ENCODE assay signal across 1 cellular context in the genomic region with DNA sequence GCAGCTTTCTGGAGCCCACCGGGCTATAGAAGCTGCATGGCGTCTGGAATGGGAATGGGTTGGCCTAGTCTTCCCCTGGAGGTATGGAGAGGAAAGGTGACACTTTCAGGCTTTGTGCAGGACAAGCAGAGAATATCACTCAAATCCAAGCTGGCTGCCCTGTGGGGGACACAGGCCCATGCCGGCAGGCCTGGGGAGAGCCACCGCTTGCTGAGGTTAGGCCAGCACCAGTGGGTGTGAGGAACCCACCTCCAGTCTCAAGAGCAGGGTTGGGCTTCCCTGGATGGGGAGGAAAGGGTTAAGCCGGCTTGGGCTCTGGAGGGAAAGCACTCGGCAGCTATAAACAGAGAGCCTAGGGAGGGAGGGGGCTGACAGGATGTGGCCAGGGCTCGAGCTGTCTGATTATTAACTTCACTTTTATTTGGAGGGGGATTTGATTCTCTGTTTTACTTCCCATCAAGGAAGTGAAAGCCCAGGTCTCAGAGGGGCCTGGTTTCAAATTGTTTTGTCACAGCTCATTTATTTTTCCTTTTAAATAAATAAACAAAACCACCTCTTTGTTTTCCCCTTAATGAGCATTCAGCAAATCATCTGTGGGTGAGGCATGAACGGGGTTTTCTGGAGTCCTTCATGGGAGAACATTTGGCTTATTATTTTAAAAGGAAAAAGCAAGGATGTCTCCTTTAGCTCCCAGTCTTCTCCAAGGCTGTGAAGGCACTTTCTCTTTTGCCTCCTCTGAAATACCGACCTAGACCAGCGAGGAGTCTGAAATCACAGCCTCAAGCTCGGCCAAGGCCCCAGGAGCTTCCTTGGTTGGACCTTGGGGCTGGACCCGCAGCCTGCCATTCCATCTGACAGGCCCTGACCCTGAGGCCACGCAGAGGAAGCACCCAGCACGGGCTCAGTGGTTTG.
TF ChIP-seq lines count a peak whose summit lies in the region.

No MANE protein-coding gene starts in this region.

TF ChIP-seq in HepG2, 621 proteins besides CTCF, POLR2A, EP300 and RAD21 (continued from another document and continues in another):
- TF ChIP-seq, protein P1, sequence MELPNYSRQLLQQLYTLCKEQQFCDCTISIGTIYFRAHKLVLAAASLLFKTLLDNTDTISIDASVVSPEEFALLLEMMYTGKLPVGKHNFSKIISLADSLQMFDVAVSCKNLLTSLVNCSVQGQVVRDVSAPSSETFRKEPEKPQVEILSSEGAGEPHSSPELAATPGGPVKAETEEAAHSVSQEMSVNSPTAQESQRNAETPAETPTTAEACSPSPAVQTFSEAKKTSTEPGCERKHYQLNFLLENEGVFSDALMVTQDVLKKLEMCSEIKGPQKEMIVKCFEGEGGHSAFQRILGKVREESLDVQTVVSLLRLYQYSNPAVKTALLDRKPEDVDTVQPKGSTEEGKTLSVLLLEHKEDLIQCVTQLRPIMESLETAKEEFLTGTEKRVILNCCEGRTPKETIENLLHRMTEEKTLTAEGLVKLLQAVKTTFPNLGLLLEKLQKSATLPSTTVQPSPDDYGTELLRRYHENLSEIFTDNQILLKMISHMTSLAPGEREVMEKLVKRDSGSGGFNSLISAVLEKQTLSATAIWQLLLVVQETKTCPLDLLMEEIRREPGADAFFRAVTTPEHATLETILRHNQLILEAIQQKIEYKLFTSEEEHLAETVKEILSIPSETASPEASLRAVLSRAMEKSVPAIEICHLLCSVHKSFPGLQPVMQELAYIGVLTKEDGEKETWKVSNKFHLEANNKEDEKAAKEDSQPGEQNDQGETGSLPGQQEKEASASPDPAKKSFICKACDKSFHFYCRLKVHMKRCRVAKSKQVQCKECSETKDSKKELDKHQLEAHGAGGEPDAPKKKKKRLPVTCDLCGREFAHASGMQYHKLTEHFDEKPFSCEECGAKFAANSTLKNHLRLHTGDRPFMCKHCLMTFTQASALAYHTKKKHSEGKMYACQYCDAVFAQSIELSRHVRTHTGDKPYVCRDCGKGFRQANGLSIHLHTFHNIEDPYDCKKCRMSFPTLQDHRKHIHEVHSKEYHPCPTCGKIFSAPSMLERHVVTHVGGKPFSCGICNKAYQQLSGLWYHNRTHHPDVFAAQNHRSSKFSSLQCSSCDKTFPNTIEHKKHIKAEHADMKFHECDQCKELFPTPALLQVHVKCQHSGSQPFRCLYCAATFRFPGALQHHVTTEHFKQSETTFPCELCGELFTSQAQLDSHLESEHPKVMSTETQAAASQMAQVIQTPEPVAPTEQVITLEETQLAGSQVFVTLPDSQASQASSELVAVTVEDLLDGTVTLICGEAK (IDR thresholded peaks at IDR 0.05) = no peak
- TF ChIP-seq, protein P1 (CRISPR knock-in tag; IDR thresholded peaks at IDR 0.05) = no peak; the same call in 1 of the 2 replicates
- TF ChIP-seq SRSF1 (optimal IDR thresholded peaks at IDR 0.05; ENCODE audit: low read depth, low read length) = no peak
- TF ChIP-seq ZNF616 (CRISPR knock-in tag; IDR thresholded peaks at IDR 0.05; ENCODE audit: low read depth) = no peak
- TF ChIP-seq RXRB (CRISPR knock-in tag; IDR thresholded peaks at IDR 0.05; ENCODE audit: borderline replicate concordance) = peak; percentile 12; the same call in 1 of the 2 replicates
- no peak for TF ChIP-seq ZFP62 (CRISPR knock-in tag; IDR thresholded peaks at IDR 0.05)
- TF ChIP-seq KDM5A (IDR thresholded peaks at IDR 0.05; ENCODE audit: borderline replicate concordance, low read length) = no peak
- TF ChIP-seq, protein P2, sequence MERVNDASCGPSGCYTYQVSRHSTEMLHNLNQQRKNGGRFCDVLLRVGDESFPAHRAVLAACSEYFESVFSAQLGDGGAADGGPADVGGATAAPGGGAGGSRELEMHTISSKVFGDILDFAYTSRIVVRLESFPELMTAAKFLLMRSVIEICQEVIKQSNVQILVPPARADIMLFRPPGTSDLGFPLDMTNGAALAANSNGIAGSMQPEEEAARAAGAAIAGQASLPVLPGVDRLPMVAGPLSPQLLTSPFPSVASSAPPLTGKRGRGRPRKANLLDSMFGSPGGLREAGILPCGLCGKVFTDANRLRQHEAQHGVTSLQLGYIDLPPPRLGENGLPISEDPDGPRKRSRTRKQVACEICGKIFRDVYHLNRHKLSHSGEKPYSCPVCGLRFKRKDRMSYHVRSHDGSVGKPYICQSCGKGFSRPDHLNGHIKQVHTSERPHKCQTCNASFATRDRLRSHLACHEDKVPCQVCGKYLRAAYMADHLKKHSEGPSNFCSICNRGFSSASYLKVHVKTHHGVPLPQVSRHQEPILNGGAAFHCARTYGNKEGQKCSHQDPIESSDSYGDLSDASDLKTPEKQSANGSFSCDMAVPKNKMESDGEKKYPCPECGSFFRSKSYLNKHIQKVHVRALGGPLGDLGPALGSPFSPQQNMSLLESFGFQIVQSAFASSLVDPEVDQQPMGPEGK (CRISPR knock-in tag; IDR thresholded peaks at IDR 0.05) = peak; percentile 79
- no peak for TF ChIP-seq RNF2 (conservative IDR thresholded peaks at IDR 0.05; ENCODE audit: low read depth)
- TF ChIP-seq, protein P3, sequence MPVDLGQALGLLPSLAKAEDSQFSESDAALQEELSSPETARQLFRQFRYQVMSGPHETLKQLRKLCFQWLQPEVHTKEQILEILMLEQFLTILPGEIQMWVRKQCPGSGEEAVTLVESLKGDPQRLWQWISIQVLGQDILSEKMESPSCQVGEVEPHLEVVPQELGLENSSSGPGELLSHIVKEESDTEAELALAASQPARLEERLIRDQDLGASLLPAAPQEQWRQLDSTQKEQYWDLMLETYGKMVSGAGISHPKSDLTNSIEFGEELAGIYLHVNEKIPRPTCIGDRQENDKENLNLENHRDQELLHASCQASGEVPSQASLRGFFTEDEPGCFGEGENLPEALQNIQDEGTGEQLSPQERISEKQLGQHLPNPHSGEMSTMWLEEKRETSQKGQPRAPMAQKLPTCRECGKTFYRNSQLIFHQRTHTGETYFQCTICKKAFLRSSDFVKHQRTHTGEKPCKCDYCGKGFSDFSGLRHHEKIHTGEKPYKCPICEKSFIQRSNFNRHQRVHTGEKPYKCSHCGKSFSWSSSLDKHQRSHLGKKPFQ (CRISPR knock-in tag; IDR thresholded peaks at IDR 0.05; ENCODE audit: insufficient replicate concordance) = no peak
- TF ChIP-seq, protein P4, sequence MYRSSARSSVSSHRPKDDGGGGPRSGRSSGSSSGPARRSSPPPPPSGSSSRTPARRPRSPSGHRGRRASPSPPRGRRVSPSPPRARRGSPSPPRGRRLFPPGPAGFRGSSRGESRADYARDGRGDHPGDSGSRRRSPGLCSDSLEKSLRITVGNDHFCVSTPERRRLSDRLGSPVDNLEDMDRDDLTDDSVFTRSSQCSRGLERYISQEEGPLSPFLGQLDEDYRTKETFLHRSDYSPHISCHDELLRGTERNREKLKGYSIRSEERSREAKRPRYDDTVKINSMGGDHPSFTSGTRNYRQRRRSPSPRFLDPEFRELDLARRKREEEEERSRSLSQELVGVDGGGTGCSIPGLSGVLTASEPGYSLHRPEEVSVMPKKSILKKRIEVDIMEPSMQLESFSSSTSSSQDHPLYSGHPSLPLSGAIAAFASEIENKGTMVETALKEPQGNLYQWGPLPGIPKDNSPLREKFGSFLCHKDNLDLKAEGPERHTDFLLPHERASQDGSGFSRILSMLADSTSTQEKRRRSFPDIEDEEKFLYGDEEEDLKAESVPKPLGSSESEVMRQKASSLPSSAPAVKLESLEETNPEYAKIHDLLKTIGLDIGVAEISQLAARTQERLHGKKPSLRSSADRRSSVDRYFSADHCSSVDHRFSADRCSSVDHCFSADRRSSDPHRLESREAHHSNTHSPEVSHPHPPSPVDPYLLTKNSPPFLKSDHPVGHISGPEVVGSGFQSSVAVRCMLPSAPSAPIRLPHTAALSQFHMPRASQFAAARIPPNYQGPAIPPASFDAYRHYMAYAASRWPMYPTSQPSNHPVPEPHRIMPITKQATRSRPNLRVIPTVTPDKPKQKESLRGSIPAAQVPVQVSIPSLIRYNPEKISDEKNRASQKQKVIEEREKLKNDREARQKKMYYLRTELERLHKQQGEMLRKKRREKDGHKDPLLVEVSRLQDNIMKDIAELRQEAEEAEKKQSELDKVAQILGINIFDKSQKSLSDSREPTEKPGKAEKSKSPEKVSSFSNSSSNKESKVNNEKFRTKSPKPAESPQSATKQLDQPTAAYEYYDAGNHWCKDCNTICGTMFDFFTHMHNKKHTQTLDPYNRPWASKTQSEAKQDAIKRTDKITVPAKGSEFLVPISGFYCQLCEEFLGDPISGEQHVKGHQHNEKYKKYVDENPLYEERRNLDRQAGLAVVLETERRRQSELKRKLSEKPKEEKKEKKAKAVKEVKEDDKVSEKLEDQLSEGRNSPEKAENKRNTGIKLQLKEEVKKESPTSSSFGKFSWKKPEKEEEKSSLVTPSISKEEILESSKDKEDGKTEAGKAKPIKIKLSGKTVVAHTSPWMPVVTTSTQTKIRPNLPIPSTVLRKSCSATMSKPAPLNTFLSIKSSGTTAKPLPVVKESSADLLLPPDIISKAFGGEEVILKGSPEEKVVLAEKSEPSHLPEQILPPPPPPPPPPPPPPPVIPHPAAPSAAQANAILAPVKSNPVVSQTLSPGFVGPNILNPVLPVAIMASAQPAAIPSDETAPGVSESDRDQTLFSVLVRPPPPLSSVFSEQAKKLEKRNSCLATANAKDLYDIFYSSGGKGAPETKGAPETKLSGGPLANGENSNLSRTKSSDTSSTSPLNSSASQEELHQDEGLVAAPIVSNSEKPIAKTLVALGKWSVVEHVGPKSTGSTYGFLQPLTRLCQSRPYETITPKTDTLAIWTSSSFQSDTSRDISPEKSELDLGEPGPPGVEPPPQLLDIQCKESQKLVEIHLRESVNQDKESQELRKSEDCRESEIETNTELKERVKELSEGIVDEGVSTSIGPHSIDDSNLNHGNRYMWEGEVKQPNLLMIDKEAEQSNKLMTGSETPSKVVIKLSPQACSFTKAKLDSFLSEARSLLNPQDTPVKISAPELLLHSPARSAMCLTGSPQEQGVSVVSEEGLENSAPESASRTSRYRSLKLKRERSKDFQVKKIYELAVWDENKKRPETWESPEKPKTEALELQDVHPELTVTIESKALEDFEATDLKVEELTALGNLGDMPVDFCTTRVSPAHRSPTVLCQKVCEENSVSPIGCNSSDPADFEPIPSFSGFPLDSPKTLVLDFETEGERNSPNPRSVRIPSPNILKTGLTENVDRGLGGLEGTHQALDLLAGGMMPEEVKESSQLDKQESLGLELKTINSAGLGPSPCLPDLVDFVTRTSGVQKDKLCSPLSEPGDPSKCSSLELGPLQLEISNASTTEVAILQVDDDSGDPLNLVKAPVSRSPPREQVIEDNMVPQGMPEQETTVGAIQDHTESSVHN (CRISPR knock-in tag; IDR thresholded peaks at IDR 0.05) = no peak
- TF ChIP-seq HOXD1 (CRISPR knock-in tag; IDR thresholded peaks at IDR 0.05) = 0 out of 2 replicates have a peak, but pooled peaks have one; percentile 36
- no peak for TF ChIP-seq HMG20B (CRISPR knock-in tag; conservative IDR thresholded peaks at IDR 0.05)
- TF ChIP-seq, protein P5, sequence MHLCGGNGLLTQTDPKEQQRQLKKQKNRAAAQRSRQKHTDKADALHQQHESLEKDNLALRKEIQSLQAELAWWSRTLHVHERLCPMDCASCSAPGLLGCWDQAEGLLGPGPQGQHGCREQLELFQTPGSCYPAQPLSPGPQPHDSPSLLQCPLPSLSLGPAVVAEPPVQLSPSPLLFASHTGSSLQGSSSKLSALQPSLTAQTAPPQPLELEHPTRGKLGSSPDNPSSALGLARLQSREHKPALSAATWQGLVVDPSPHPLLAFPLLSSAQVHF (CRISPR knock-in tag; IDR thresholded peaks at IDR 0.05) = no peak
- TF ChIP-seq, protein P6, sequence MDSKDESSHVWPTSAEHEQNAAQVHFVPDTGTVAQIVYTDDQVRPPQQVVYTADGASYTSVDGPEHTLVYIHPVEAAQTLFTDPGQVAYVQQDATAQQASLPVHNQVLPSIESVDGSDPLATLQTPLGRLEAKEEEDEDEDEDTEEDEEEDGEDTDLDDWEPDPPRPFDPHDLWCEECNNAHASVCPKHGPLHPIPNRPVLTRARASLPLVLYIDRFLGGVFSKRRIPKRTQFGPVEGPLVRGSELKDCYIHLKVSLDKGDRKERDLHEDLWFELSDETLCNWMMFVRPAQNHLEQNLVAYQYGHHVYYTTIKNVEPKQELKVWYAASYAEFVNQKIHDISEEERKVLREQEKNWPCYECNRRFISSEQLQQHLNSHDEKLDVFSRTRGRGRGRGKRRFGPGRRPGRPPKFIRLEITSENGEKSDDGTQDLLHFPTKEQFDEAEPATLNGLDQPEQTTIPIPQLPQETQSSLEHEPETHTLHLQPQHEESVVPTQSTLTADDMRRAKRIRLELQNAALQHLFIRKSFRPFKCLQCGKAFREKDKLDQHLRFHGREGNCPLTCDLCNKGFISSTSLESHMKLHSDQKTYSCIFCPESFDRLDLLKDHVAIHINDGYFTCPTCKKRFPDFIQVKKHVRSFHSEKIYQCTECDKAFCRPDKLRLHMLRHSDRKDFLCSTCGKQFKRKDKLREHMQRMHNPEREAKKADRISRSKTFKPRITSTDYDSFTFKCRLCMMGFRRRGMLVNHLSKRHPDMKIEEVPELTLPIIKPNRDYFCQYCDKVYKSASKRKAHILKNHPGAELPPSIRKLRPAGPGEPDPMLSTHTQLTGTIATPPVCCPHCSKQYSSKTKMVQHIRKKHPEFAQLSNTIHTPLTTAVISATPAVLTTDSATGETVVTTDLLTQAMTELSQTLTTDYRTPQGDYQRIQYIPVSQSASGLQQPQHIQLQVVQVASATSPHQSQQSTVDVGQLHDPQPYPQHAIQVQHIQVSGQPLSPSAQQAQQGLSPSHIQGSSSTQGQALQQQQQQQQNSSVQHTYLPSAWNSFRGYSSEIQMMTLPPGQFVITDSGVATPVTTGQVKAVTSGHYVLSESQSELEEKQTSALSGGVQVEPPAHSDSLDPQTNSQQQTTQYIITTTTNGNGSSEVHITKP (CRISPR knock-in tag; IDR thresholded peaks at IDR 0.05; ENCODE audit: low read depth) = no peak
- no peak for TF ChIP-seq MIER3 (CRISPR knock-in tag; IDR thresholded peaks at IDR 0.05; ENCODE audit: borderline replicate concordance)
- no peak for TF ChIP-seq BRCA1 (CRISPR knock-in tag; IDR thresholded peaks at IDR 0.05)
